9 cellular contexts compared by ENCODE assay signal in genomic region chr12:119803391-119803791, GRCh38.
DNase-seq lines count a peak whose midpoint lies in the region; TF ChIP-seq lines count a peak whose summit lies in the region.
"Had no signal": no experiment of that assay in that cellular context is flagged by ENCODE, and none has a peak within 500 bp of the region (broad histone marks: within the 10 kb centered on the region; RNA-seq: fewer than 3 reads in every experiment).

No MANE protein-coding gene starts in this region.

- H3K79me2 ChIP-seq in MM.1S (ENCODE audit: low read length), result no peaks in the 10 kb centered on the region

- no peaks in the 10 kb centered on the region for H3K9me2 ChIP-seq in MM.1S (replicated peaks; ENCODE audit: insufficient read depth, low read length)

- H3K9ac ChIP-seq in ES-I3 (ENCODE audit: low read depth, low read length) (peak overlapping the region; percentile 31; the same call in 1 of the 2 replicates), iPS-18a (ENCODE audit: low read length) (no peak overlapping the region), MM.1S (ENCODE audit: low read length) (no peak overlapping the region)

- H3K4me1 Mint-ChIP-seq in CD8-positive, alpha-beta memory T cell, result no peaks in the 10 kb centered on the region

- no peak overlapping the region for H3K4me3 Mint-ChIP-seq in CD8-positive, alpha-beta memory T cell

- peak overlapping the region; percentile 54 for H3K4me3 ChIP-seq in iPS-18a (ENCODE audit: low read length)
- no peak overlapping the region for H3K4me3 ChIP-seq in CD8-positive, alpha-beta memory T cell (ENCODE audit: low read length)
- H3K4me3 ChIP-seq in MM.1S (ENCODE audit: low read length), result no peak overlapping the region

- H3K27me3 ChIP-seq in iPS-18a (ENCODE audit: control insufficient read depth, insufficient read depth, low read length), result no peaks in the 10 kb centered on the region
- no peaks in the 10 kb centered on the region for H3K27me3 ChIP-seq in CD8-positive, alpha-beta memory T cell (ENCODE audit: insufficient read depth, low read length, poor library complexity, severe bottlenecking)
- no peaks in the 10 kb centered on the region for H3K27me3 ChIP-seq in MM.1S (replicated peaks; ENCODE audit: insufficient read depth, low read length)

- TF ChIP-seq CTCF in MM.1S (IDR thresholded peaks at IDR 0.05; ENCODE audit: low read length), result no peak

- H3K36me3 ChIP-seq in ES-I3 (ENCODE audit: insufficient read depth, low read length) (no peaks in the 10 kb centered on the region; the same call in none of the 2 replicates), iPS-18a (ENCODE audit: control insufficient read depth, low read depth, low read length) (peaks cover 8% of the 10 kb centered on the region), MM.1S (replicated peaks; ENCODE audit: insufficient read depth, low read length) (no peaks in the 10 kb centered on the region)
- no peaks in the 10 kb centered on the region for H3K36me3 ChIP-seq in CD8-positive, alpha-beta memory T cell (ENCODE audit: insufficient read depth, low read length)

- H3K9me3 ChIP-seq in ES-I3 (ENCODE audit: control insufficient read depth, insufficient read depth, low read length) (peaks cover 4% of the 10 kb centered on the region; the same call in 1 of the 2 replicates), iPS-18a (ENCODE audit: control insufficient read depth, low read depth, low read length) (no peaks in the 10 kb centered on the region), MM.1S (replicated peaks; ENCODE audit: insufficient read depth, low read length) (no peaks in the 10 kb centered on the region)
- no peaks in the 10 kb centered on the region for H3K9me3 ChIP-seq in CD8-positive, alpha-beta memory T cell (ENCODE audit: low read length)

- POLR2A ChIA-PET in CD8-positive, alpha-beta memory T cell (lab: Charles Lee), result no interaction called here

- H3K36me3 Mint-ChIP-seq in CD8-positive, alpha-beta memory T cell, result peaks cover 0 to 13% (median 0%) of the 10 kb centered on the region in 3 donors

- H3K4me2 ChIP-seq in MM.1S (ENCODE audit: low read depth, low read length), result no peak overlapping the region

- CTCF ChIA-PET in CD8-positive, alpha-beta memory T cell (lab: Charles Lee), result no interaction called here

- peak overlapping the region in 1 of 8 donors; percentile 7 for H3K27ac Mint-ChIP-seq in CD8-positive, alpha-beta memory T cell

- H3K4me1 ChIP-seq in ES-I3 (ENCODE audit: insufficient read depth, low read length) (no peaks in the 10 kb centered on the region; the same call in 1 of the 2 replicates), iPS-18a (ENCODE audit: control insufficient read depth, low read depth, low read length) (peaks cover 11% of the 10 kb centered on the region), MM.1S (ENCODE audit: low read length) (no peaks in the 10 kb centered on the region)
- no peaks in the 10 kb centered on the region for H3K4me1 ChIP-seq in CD8-positive, alpha-beta memory T cell (ENCODE audit: insufficient read depth, low read length)

- no peaks in the 10 kb centered on the region for H3F3A ChIP-seq in MM.1S (ENCODE audit: insufficient read depth, low read length)

- H3K27me3 Mint-ChIP-seq in CD8-positive, alpha-beta memory T cell, result no peaks in the 10 kb centered on the region

- no peak overlapping the region for H2AFZ ChIP-seq in MM.1S (ENCODE audit: low read length)

- DNase-seq in cerebellum (ENCODE audit: low spot score), result peak; percentile 73
- DNase-seq in retina, result peak; percentile 90
- no peak for DNase-seq in CD8-positive, alpha-beta memory T cell
- DNase-seq in epidermal melanocyte (ENCODE audit: insufficient read length, low spot score), result no peak
- no peak for DNase-seq in MM.1S
- no peak for DNase-seq in NCI-H526 treated with DMSO at 0.1 percent for 48 hours (lab: John Stamatoyannopoulos, UW)
- DNase-seq: activated CD4-positive, alpha-beta T cell treated with anti-CD3 and anti-CD28 coated beads for 4 hours had no signal

- H3K27ac ChIP-seq in iPS-18a (ENCODE audit: low read length) (no peak overlapping the region), MM.1S (ENCODE audit: low read length) (no peak overlapping the region)
- H3K27ac ChIP-seq in CD8-positive, alpha-beta memory T cell (ENCODE audit: low read depth, low read length), result no peak overlapping the region

- H4K20me1 ChIP-seq in MM.1S (ENCODE audit: insufficient read depth, low read length), result no peaks in the 10 kb centered on the region

- peaks cover 0 to 10% (median 2%) of the 10 kb centered on the region in 5 donors for H3K9me3 Mint-ChIP-seq in CD8-positive, alpha-beta memory T cell

Comparison
In these comparisons a context has a peak if more than half of its experiments do, and no peak if none do; other contexts are left out.
1. DNase-seq: peak in cerebellum (single experiment) and retina (single experiment); none in CD8-positive, alpha-beta memory T cell (0 of 5), epidermal melanocyte (single experiment), MM.1S (single experiment) and NCI-H526 treated with DMSO at 0.1 percent for 48 hours (single experiment).